In genomic region chr6:134632982-134633940, GRCh38 we compare ENCODE assay signal across 7 cellular contexts.
DNase-seq lines count a peak whose midpoint lies in the region; ATAC-seq, FAIRE-seq and TF ChIP-seq lines count a peak whose summit lies in the region.
"Not testable (repeated sequence)": the region's sequence is repeated elsewhere in the genome, so short reads cannot be mapped to it uniquely, and the experiment has no call there.

No MANE protein-coding gene starts in this region.

- TF ChIP-seq EP300 in GM12878 (IDR thresholded peaks at IDR 0.05; ENCODE audit: borderline replicate concordance in 1 of 2, control insufficient read depth in 1 of 2, low read depth in 2 of 2, low read length in 2 of 2), result not testable (repeated sequence)

- CTCF ChIA-PET in activated CD4-positive, alpha-beta T cell treated with anti-CD3 and anti-CD28 coated beads for 36 hours (lab: Charles Lee), result interaction anchor here (0.5 to 1.6 kb wide), 2 partner anchors 40 to 189 kb away, joined by 4 to 5 read pairs; no protein-coding TSS in a partner anchor
- CTCF ChIA-PET in GM12878 (lab: Yijun Ruan, JAX); naive thymus-derived CD4-positive, alpha-beta T cell (lab: Charles Lee): not testable (repeated sequence)

- H4K20me1 ChIP-seq in GM12878 (ENCODE audit: control insufficient read depth, insufficient read depth), result not testable (repeated sequence)

- not testable (repeated sequence) for H3K9me3 Mint-ChIP-seq in activated CD4-positive, alpha-beta T cell treated with anti-CD3 and anti-CD28 coated beads for 36 hours (ENCODE audit: low read depth); naive thymus-derived CD4-positive, alpha-beta T cell

- WGBS in GM12878 (ENCODE audit: insufficient coverage, insufficient replicate concordance, low lambda C conversion rate, missing lambda C conversion rate), result 69% methylated on average over 42 of the region's 48 CpGs

- not testable (repeated sequence) for H3K4me2 ChIP-seq in GM12878 (ENCODE audit: control insufficient read depth, insufficient read depth)

- not testable (repeated sequence) for H2AFZ ChIP-seq in GM12878 (ENCODE audit: control insufficient read depth, low read depth, low read length)

- peak overlapping the region; percentile 59 for H3K4me3 Mint-ChIP-seq in activated CD4-positive, alpha-beta T cell treated with anti-CD3 and anti-CD28 coated beads for 36 hours
- peak overlapping the region; percentile 84 to 96 (median 87) for H3K4me3 Mint-ChIP-seq in naive thymus-derived CD4-positive, alpha-beta T cell

- H3K36me3 Mint-ChIP-seq in activated CD4-positive, alpha-beta T cell treated with anti-CD3 and anti-CD28 coated beads for 36 hours (ENCODE audit: low read depth); naive thymus-derived CD4-positive, alpha-beta T cell: not testable (repeated sequence)

- not testable (repeated sequence) for H3K4me1 ChIP-seq in GM12878 (ENCODE audit: control insufficient read depth, insufficient read depth, low read length); naive thymus-derived CD4-positive, alpha-beta T cell (ENCODE audit: control insufficient read depth in 2 of 2, insufficient read depth in 2 of 2, low read length in 2 of 2)

- H3K27me3 Mint-ChIP-seq in activated CD4-positive, alpha-beta T cell treated with anti-CD3 and anti-CD28 coated beads for 36 hours, result not testable (repeated sequence)
- peaks cover 0 to 32% (median 0%) of the 10 kb centered on the region in 5 donors for H3K27me3 Mint-ChIP-seq in naive thymus-derived CD4-positive, alpha-beta T cell

- intact Hi-C loops in activated CD4-positive, alpha-beta T cell treated with anti-CD3 and anti-CD28 coated beads for 36 hours (cut with DNase I, micrococcal nuclease), result loop anchor here in 1 of 2 experiments (10.0 kb wide), 1 partner anchor 108 kb away; no protein-coding TSS in a partner anchor
- intact Hi-C loops in GM12878 (cut with micrococcal nuclease; ENCODE audit: unreplicated experiment), result not testable (repeated sequence)
- intact Hi-C loops in naive thymus-derived CD4-positive, alpha-beta T cell (cut with micrococcal nuclease), result loop anchor here (2.0 to 10.0 kb wide), 2 partner anchors 108 to 386 kb away; no protein-coding TSS in a partner anchor

- TF ChIP-seq CTCF in GM12878 (IDR thresholded peaks at IDR 0.05 in 2 of 3, conservative IDR thresholded peaks at IDR 0.05 in 1 of 3; ENCODE audit: control insufficient read depth in 2 of 3, extremely low read depth in 1 of 3, insufficient read depth in 1 of 3, low read depth in 3 of 3, low read length in 3 of 3), result not testable (repeated sequence)

- TF ChIP-seq RAD21 in GM12878 (IDR thresholded peaks at IDR 0.05; ENCODE audit: insufficient read depth, low read depth, low read length), result not testable (repeated sequence)

- not testable (repeated sequence) for H3K27me3 ChIP-seq in GM12878 (replicated peaks in 1 of 2; ENCODE audit: control insufficient read depth in 2 of 2, insufficient read depth in 2 of 2, low read length in 1 of 2); naive thymus-derived CD4-positive, alpha-beta T cell (ENCODE audit: control insufficient read depth in 2 of 2, insufficient read depth in 2 of 2, low read length in 2 of 2)

- SMC1A ChIA-PET in GM12878 (lab: Charles Lee; ENCODE audit: uncharacterized antibody, unreplicated experiment), result not testable (repeated sequence)

- POLR2A ChIA-PET in activated CD4-positive, alpha-beta T cell treated with anti-CD3 and anti-CD28 coated beads for 36 hours (lab: Charles Lee), result interaction anchor here (0.6 kb wide), 1 partner anchor 104 kb away, joined by 13 read pairs; no protein-coding TSS in a partner anchor
- POLR2A ChIA-PET in GM12878 (lab: Charles Lee), result not testable (repeated sequence)
- POLR2A ChIA-PET in naive thymus-derived CD4-positive, alpha-beta T cell (lab: Charles Lee), result interaction anchor here (0.7 kb wide), 1 partner anchor 491 kb away, joined by 3 read pairs; no protein-coding TSS in a partner anchor

- peak overlapping the region; percentile 19 for H3K27ac Mint-ChIP-seq in activated CD4-positive, alpha-beta T cell treated with anti-CD3 and anti-CD28 coated beads for 36 hours
- H3K27ac Mint-ChIP-seq in naive thymus-derived CD4-positive, alpha-beta T cell, result peak overlapping the region; percentile 44 to 90 (median 74)

- not testable (repeated sequence) for H3K27ac ChIP-seq in GM12878 (ENCODE audit: control insufficient read depth, insufficient read depth); naive thymus-derived CD4-positive, alpha-beta T cell (ENCODE audit: low read depth, low read length)

- not testable (repeated sequence) for BruUV-seq in GM12878 (replicated peaks; lab: Mats Ljungman, UMichigan)

- FAIRE-seq in GM12878 (lab: Jason Lieb, UNC), result not testable (repeated sequence)

- not testable (repeated sequence) for H3K79me2 ChIP-seq in GM12878 (ENCODE audit: control insufficient read depth, insufficient read depth, low read length)

- not testable (repeated sequence) for TF ChIP-seq POLR2A in GM12878 (IDR thresholded peaks at IDR 0.05; ENCODE audit: low read depth, low read length)

- RAD21 ChIA-PET in GM12878 (lab: Charles Lee; ENCODE audit: unreplicated experiment), result not testable (repeated sequence)

- not testable (repeated sequence) for H3K9ac ChIP-seq in GM12878 (ENCODE audit: control insufficient read depth, insufficient read depth, low read length)

- not testable (repeated sequence) for H3K9me3 ChIP-seq in GM12878 (replicated peaks; ENCODE audit: control insufficient read depth, insufficient read depth, low read length); naive thymus-derived CD4-positive, alpha-beta T cell (ENCODE audit: control insufficient read depth in 2 of 3, low read length in 3 of 3)

- peak; percentile 47 for ATAC-seq in activated CD4-positive, alpha-beta T cell treated with anti-CD3 and anti-CD28 coated beads for 36 hours
- not testable (repeated sequence) for ATAC-seq in GM12878
- peak; percentile 55 for ATAC-seq in naive thymus-derived CD4-positive, alpha-beta T cell

- DNase-seq in GDM1 (lab: John Stamatoyannopoulos, UW), result peak; percentile 95
- DNase-seq in NOMO-1 treated with dmso at 0.1 percent for 144 hours (lab: John Stamatoyannopoulos, UW; ENCODE audit: unreplicated experiment), result peak; percentile 95
- DNase-seq in activated CD4-positive, alpha-beta T cell treated with anti-CD3 and anti-CD28 coated beads for 36 hours, result peak; percentile 62
- DNase-seq in activated T-helper 1 cell treated with Interleukin-2 at 50 U/mL for 16 hours (ENCODE audit: low read depth), result peak; percentile 1
- not testable (repeated sequence) for DNase-seq in GM12878 (ENCODE audit: low read depth, low spot score)
- DNase-seq in naive thymus-derived CD4-positive, alpha-beta T cell, result peak; percentile 6 to 36 (median 22)
- DNase-seq in stimulated activated CD4-positive, alpha-beta T cell treated with anti-CD3 and anti-CD28 coated beads, Interleukin-4, amount 100 ng/mL, for 48 hours (ENCODE audit: low read depth in 2 of 2), result peak; percentile 10 to 22

- in situ Hi-C loops in GM12878 (cut with MboI), result not testable (repeated sequence)

- H3K4me1 Mint-ChIP-seq in activated CD4-positive, alpha-beta T cell treated with anti-CD3 and anti-CD28 coated beads for 36 hours, result peaks cover 23% of the 10 kb centered on the region
- H3K4me1 Mint-ChIP-seq in naive thymus-derived CD4-positive, alpha-beta T cell, result peaks cover 11 to 55% (median 40%) of the 10 kb centered on the region in 7 donors

- not testable (repeated sequence) for H3K36me3 ChIP-seq in GM12878 (ENCODE audit: control insufficient read depth in 2 of 2, insufficient read depth in 2 of 2, low read length in 1 of 2); naive thymus-derived CD4-positive, alpha-beta T cell (ENCODE audit: control insufficient read depth in 2 of 3, insufficient read depth in 3 of 3, low read length in 3 of 3)

- not testable (repeated sequence) for H3K4me3 ChIP-seq in GM12878
- peak overlapping the region; percentile 37 for H3K4me3 ChIP-seq in naive thymus-derived CD4-positive, alpha-beta T cell (ENCODE audit: low read length)

TF ChIP-seq in GM12878, 131 proteins besides CTCF, POLR2A, EP300 and RAD21:
- TF ChIP-seq RUNX3 (IDR thresholded peaks at IDR 0.05; ENCODE audit: low read length), result 0 out of 2 replicates have a peak, but pooled peaks have one; percentile 9
